ENCODE assay signal across 1 cellular context in the genomic region with DNA sequence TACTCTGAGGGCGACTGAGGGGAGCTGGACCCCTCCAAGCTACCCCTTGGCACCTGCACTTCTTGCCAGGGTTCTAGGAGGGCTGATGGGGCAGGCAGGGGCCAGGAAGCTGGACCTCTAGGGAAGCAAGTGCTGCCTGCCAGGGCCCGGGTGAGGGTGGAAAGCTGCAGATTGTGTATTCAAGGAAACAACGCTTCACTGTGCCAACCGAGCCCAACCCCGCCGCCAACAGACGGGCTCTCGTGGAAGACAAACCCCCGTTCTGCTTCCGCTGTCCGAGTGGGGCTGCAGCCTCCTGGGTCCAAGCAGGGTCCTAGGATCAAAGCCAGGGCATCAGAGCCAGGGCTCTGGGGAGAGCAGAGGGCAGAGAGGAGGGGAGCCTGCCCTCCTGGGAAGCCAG.
TF ChIP-seq lines count a peak whose summit lies in the region.

No MANE protein-coding gene starts in this region.

TF ChIP-seq in SK-N-SH, 30 proteins besides CTCF, POLR2A, EP300 and RAD21 (continued from another document):
- TF ChIP-seq, protein P1, sequence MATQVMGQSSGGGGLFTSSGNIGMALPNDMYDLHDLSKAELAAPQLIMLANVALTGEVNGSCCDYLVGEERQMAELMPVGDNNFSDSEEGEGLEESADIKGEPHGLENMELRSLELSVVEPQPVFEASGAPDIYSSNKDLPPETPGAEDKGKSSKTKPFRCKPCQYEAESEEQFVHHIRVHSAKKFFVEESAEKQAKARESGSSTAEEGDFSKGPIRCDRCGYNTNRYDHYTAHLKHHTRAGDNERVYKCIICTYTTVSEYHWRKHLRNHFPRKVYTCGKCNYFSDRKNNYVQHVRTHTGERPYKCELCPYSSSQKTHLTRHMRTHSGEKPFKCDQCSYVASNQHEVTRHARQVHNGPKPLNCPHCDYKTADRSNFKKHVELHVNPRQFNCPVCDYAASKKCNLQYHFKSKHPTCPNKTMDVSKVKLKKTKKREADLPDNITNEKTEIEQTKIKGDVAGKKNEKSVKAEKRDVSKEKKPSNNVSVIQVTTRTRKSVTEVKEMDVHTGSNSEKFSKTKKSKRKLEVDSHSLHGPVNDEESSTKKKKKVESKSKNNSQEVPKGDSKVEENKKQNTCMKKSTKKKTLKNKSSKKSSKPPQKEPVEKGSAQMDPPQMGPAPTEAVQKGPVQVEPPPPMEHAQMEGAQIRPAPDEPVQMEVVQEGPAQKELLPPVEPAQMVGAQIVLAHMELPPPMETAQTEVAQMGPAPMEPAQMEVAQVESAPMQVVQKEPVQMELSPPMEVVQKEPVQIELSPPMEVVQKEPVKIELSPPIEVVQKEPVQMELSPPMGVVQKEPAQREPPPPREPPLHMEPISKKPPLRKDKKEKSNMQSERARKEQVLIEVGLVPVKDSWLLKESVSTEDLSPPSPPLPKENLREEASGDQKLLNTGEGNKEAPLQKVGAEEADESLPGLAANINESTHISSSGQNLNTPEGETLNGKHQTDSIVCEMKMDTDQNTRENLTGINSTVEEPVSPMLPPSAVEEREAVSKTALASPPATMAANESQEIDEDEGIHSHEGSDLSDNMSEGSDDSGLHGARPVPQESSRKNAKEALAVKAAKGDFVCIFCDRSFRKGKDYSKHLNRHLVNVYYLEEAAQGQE (IDR thresholded peaks at IDR 0.05; ENCODE audit: low read depth, low read length): no peak
- TF ChIP-seq RCOR1 (IDR thresholded peaks at IDR 0.05; ENCODE audit: low read length) (no peak), NRF1 (IDR thresholded peaks at IDR 0.05; ENCODE audit: low read depth, low read length) (no peak), GABPA (IDR thresholded peaks at IDR 0.05; ENCODE audit: low read depth) (no peak), FOXJ3 (CRISPR knock-in tag; IDR thresholded peaks at IDR 0.05) (no peak), ELF1 (IDR thresholded peaks at IDR 0.05) (no peak), TAF1 (IDR thresholded peaks at IDR 0.05; ENCODE audit: borderline replicate concordance, low read depth, low read length) (no peak), TCF12 (IDR thresholded peaks at IDR 0.05) (no peak), FOSL2 (IDR thresholded peaks at IDR 0.05; ENCODE audit: borderline replicate concordance, low read depth) (no peak), MXI1 (IDR thresholded peaks at IDR 0.05; ENCODE audit: low read depth, low read length) (no peak)
- TF ChIP-seq, protein P2, sequence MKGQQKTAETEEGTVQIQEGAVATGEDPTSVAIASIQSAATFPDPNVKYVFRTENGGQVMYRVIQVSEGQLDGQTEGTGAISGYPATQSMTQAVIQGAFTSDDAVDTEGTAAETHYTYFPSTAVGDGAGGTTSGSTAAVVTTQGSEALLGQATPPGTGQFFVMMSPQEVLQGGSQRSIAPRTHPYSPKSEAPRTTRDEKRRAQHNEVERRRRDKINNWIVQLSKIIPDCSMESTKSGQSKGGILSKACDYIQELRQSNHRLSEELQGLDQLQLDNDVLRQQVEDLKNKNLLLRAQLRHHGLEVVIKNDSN (IDR thresholded peaks at IDR 0.05; ENCODE audit: borderline replicate concordance, low read depth): no peak
- TF ChIP-seq, protein P3, sequence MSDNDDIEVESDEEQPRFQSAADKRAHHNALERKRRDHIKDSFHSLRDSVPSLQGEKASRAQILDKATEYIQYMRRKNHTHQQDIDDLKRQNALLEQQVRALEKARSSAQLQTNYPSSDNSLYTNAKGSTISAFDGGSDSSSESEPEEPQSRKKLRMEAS (IDR thresholded peaks at IDR 0.05; ENCODE audit: low read depth): no peak
TF ChIP-seq in SK-N-SH: peak in this region for 0.
